ENCODE assay signal across 8 cellular contexts in the genomic region with DNA sequence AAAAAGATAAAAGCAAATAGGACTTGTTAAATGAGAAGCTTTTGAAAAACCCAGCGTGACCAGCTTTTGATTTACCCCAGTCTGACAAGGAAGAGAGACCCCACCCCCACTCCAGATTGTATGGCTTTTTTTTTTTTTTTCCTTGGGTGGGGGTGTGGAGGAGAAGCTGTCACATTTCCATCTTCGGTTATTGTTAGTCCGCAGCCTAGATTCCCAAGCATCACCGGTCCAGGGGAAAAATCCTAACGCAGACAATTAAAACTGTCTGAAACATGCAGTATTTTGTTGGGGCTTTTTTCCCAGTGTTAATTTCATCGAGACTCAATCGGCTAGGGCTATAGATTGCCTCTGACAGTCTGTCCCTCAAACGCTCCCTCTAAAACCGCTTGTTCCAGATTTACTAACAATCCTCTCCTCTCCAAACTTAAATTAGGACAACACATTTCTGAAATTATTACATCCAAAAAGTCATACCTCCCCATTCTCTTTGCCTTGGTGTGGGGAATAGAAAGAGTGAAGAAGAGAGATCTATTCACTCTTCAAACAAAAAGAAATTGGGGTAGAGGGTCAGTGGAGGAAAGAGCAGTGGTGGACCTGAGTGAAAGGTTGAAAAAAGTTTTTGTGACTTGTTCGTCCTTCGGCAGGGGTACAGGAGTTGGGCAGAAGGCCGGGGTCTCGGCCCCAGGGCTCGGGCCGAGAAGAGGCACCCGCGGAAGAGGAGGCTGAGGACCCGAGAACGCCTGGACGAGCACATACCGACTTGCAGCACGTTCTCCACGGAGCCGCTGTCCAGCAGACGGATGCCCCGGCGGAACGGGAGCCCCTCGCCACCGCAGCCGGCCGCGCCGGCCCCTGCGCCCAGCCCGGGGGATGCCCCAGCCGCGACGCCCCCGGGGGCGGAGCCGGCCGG. TPM values are rescaled to one million over a fixed set of nuclear protein-coding genes. Genes with fewer than 3 reads are reported as not detected.
DNase-seq lines count a peak whose midpoint lies in the region; ATAC-seq and TF ChIP-seq lines count a peak whose summit lies in the region.

No MANE protein-coding gene starts in this region.

- H3K27ac ChIP-seq in BLaER1 (no peak overlapping the region), cardiac muscle cell (peak overlapping the region; percentile 1)

- peak overlapping the region; percentile 67 for H3K9ac ChIP-seq in BLaER1

- peak overlapping the region; percentile 79 for H3K4me3 ChIP-seq in BLaER1
- H3K4me3 ChIP-seq in cardiac muscle cell, result peak overlapping the region; percentile 98

- H3K4me1 Mint-ChIP-seq in activated naive CD4-positive, alpha-beta T cell treated with anti-CD3 and anti-CD28 coated beads, Interleukin-2, amount 50 U/mL, for 24 hours, result peaks cover 44% of the 10 kb centered on the region
- peaks cover 13% of the 10 kb centered on the region for H3K4me1 Mint-ChIP-seq in osteocyte (ENCODE audit: unreplicated experiment)

- H3K27me3 Mint-ChIP-seq in activated naive CD4-positive, alpha-beta T cell treated with anti-CD3 and anti-CD28 coated beads, Interleukin-2, amount 50 U/mL, for 24 hours, result no peaks in the 10 kb centered on the region
- H3K27me3 Mint-ChIP-seq in osteocyte (ENCODE audit: unreplicated experiment), result peaks cover 74% of the 10 kb centered on the region

- no peaks in the 10 kb centered on the region for H3K36me3 Mint-ChIP-seq in activated naive CD4-positive, alpha-beta T cell treated with anti-CD3 and anti-CD28 coated beads, Interleukin-2, amount 50 U/mL, for 24 hours
- H3K36me3 Mint-ChIP-seq in osteocyte (ENCODE audit: unreplicated experiment), result peaks cover 4% of the 10 kb centered on the region

- ATAC-seq in GM21717 (IDR thresholded peaks at IDR 0.05; ENCODE audit: unreplicated experiment) (peak; percentile 17), HG03457 (IDR thresholded peaks at IDR 0.05; ENCODE audit: unreplicated experiment) (no peak), GM19035 (IDR thresholded peaks at IDR 0.05; ENCODE audit: unreplicated experiment) (no peak)

- H3K4me3 Mint-ChIP-seq in activated naive CD4-positive, alpha-beta T cell treated with anti-CD3 and anti-CD28 coated beads, Interleukin-2, amount 50 U/mL, for 24 hours, result peak overlapping the region; percentile 93
- H3K4me3 Mint-ChIP-seq in osteocyte (ENCODE audit: unreplicated experiment), result peak overlapping the region; percentile 81

- H3K4me2 ChIP-seq in BLaER1, result peak overlapping the region; percentile 97

- H3K4me1 ChIP-seq in BLaER1 (peaks cover 10% of the 10 kb centered on the region), cardiac muscle cell (ENCODE audit: low read depth) (peaks cover 11% of the 10 kb centered on the region)

- no peaks in the 10 kb centered on the region for H3K9me3 ChIP-seq in BLaER1
- H3K9me3 ChIP-seq in cardiac muscle cell (ENCODE audit: low read depth), result no peaks in the 10 kb centered on the region

- peaks cover 31% of the 10 kb centered on the region for H4K20me1 ChIP-seq in BLaER1

- H3K27ac Mint-ChIP-seq in activated naive CD4-positive, alpha-beta T cell treated with anti-CD3 and anti-CD28 coated beads, Interleukin-2, amount 50 U/mL, for 24 hours, result peak overlapping the region; percentile 93
- H3K27ac Mint-ChIP-seq in osteocyte (ENCODE audit: unreplicated experiment), result no peak overlapping the region

- H3K9me3 Mint-ChIP-seq in activated naive CD4-positive, alpha-beta T cell treated with anti-CD3 and anti-CD28 coated beads, Interleukin-2, amount 50 U/mL, for 24 hours, result no peaks in the 10 kb centered on the region
- no peaks in the 10 kb centered on the region for H3K9me3 Mint-ChIP-seq in osteocyte (ENCODE audit: unreplicated experiment)

- TF ChIP-seq CTCF in cardiac muscle cell (IDR thresholded peaks at IDR 0.05; ENCODE audit: low read depth, low read length), result no peak
- no peak for TF ChIP-seq CTCF in osteocyte (IDR thresholded peaks at IDR 0.05)

- DNase-seq in NCI-H2227 treated with DMSO at 0.1 percent for 48 hours (lab: John Stamatoyannopoulos, UW), result peak; percentile 54
- DNase-seq in cardiac muscle cell (ENCODE audit: low read depth in 1 of 2, low spot score in 1 of 2), result peak; percentile 39 to 81
- DNase-seq in osteocyte (ENCODE audit: extremely low spot score, unreplicated experiment), result no peak

- no peaks in the 10 kb centered on the region for H3K36me3 ChIP-seq in BLaER1
- H3K36me3 ChIP-seq in cardiac muscle cell, result no peaks in the 10 kb centered on the region

- H3K27me3 ChIP-seq in BLaER1 (peaks cover 69% of the 10 kb centered on the region), cardiac muscle cell (peaks cover 12% of the 10 kb centered on the region)

RNA-seq across cellular contexts. Expression of gene ZSWIM5, which starts 1.1 kb away (rescaled TPM):
- total RNA-seq in cardiac muscle cell (6.6 and 10.3 TPM in 2 replicates), osteocyte (0.57 and 0.73 TPM in 2 replicates)
- 7.6 and 8.6 TPM in 2 replicates for polyA plus RNA-seq in cardiac muscle cell
